Comparison of ENCODE assay signal across 10 cellular contexts in the genomic region with DNA sequence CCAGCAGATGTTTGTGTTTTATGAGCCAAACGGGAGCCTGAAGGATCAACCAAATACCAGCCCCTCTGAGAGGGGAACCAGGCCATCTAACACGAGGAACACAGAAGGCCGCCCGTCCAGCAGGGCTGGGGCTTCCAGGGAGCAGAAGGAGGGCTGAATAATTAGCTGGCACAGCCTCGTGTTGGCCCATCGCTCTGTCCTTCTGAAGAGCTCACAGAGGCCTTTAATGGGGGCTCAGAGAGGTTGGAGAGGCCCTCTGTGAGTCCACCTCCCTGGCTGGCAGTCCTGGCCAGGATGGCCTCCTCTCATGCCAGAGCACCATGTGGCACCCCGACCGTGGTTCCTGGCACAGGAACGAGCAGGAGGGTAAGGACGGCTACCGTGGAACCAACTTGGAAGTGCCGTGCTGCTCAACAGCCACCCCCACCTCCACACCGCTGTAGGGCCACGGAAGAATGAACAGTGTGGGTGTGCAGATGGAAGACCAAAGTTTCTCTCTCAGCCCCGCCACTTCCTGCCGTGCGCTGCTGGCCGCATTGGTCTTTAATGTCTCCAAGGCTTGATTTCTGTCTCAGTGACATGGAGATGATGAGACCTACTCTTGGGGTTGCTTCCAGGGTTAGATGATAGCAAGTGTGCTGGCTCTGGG.
DNase-seq lines count a peak whose midpoint lies in the region; ATAC-seq lines count a peak whose summit lies in the region.
"Had no signal": no experiment of that assay in that cellular context is flagged by ENCODE, and none has a peak within 500 bp of the region (broad histone marks: within the 10 kb centered on the region; RNA-seq: fewer than 3 reads in every experiment).

No MANE protein-coding gene starts in this region.

- peak overlapping the region; percentile 8 to 60 for H3K4me3 Mint-ChIP-seq in stimulated activated naive CD8-positive, alpha-beta T cell treated with anti-CD3 and anti-CD28 coated beads, Interleukin-15, amount 100 ng/mL, for 72 hours

- peak overlapping the region in 1 of 2 donors; percentile 95 for H3K27ac Mint-ChIP-seq in stimulated activated naive CD8-positive, alpha-beta T cell treated with anti-CD3 and anti-CD28 coated beads, Interleukin-15, amount 100 ng/mL, for 72 hours

- no peaks in the 10 kb centered on the region for H3K27me3 Mint-ChIP-seq in stimulated activated naive CD8-positive, alpha-beta T cell treated with anti-CD3 and anti-CD28 coated beads, Interleukin-15, amount 100 ng/mL, for 72 hours

- peak; percentile 90 for ATAC-seq in HG02981 (IDR thresholded peaks at IDR 0.05; ENCODE audit: unreplicated experiment)
- peak; percentile 95 for ATAC-seq in stimulated activated naive CD8-positive, alpha-beta T cell treated with anti-CD3 and anti-CD28 coated beads, Interleukin-15, amount 100 ng/mL, for 72 hours
- ATAC-seq: esophagus mucosa had no signal

- no peaks in the 10 kb centered on the region for H3K9me3 Mint-ChIP-seq in stimulated activated naive CD8-positive, alpha-beta T cell treated with anti-CD3 and anti-CD28 coated beads, Interleukin-15, amount 100 ng/mL, for 72 hours

- peak; percentile 35 for DNase-seq in activated naive CD4-positive, alpha-beta T cell treated with Interleukin-2 at 50 U/mL for 16 hours
- no peak for DNase-seq in activated naive CD4-positive, alpha-beta T cell (lab: John Stamatoyannopoulos, UW)
- peak; percentile 61 to 67 for DNase-seq in activated T-cell treated with anti-CD3 and anti-CD28 coated beads, Interleukin-2, amount 50 U/mL, for 48 hours
- DNase-seq in stimulated activated naive CD8-positive, alpha-beta T cell treated with anti-CD3 and anti-CD28 coated beads, Interleukin-15, amount 100 ng/mL, for 72 hours, result peak; percentile 49 to 66
- DNase-seq in SKM-1 (lab: John Stamatoyannopoulos, UW; ENCODE audit: unreplicated experiment) (no peak), GF-D8 (lab: John Stamatoyannopoulos, UW) (no peak), hepatic stellate cell (ENCODE audit: low spot score) (no peak)
- DNase-seq: KBM-7 had no signal

- H3K4me1 Mint-ChIP-seq in stimulated activated naive CD8-positive, alpha-beta T cell treated with anti-CD3 and anti-CD28 coated beads, Interleukin-15, amount 100 ng/mL, for 72 hours, result peaks cover 34% of the 10 kb centered on the region

Comparison
In these comparisons a context has a peak if more than half of its experiments do, and no peak if none do; other contexts are left out.
1. DNase-seq: peak in activated naive CD4-positive, alpha-beta T cell treated with Interleukin-2 at 50 U/mL for 16 hours (single experiment), activated T-cell treated with anti-CD3 and anti-CD28 coated beads, Interleukin-2, amount 50 U/mL, for 48 hours (2 of 2) and stimulated activated naive CD8-positive, alpha-beta T cell treated with anti-CD3 and anti-CD28 coated beads, Interleukin-15, amount 100 ng/mL, for 72 hours (2 of 2); none in activated naive CD4-positive, alpha-beta T cell (0 of 4), SKM-1 (single experiment), GF-D8 (single experiment) and hepatic stellate cell (single experiment).